ENCODE assay signal across 25 cellular contexts in genomic region chr15:25677719-25678497, GRCh38.
"Had no signal": no experiment of that assay in that cellular context is flagged by ENCODE, and none has a peak within 500 bp of the region (broad histone marks: within the 10 kb centered on the region; RNA-seq: fewer than 3 reads in every experiment).

No MANE protein-coding gene starts in this region.

- ATAC-seq: left lobe of liver, right lobe of liver had no signal

- H3K36me3 ChIP-seq: adrenal gland, breast epithelium, right lobe of liver had no signal

- H3K36me3 Mint-ChIP-seq: type B pancreatic cell had no signal

- H3K27ac ChIP-seq: adrenal gland, breast epithelium, epithelial cell of prostate, right lobe of liver, testis, vagina had no signal

- H3K4me3 ChIP-seq: adrenal gland, breast epithelium, lung, right lobe of liver, testis, vagina had no signal

- H3K4me1 ChIP-seq: breast epithelium, right lobe of liver had no signal

- H3K27me3 Mint-ChIP-seq: activated naive CD8-positive, alpha-beta T cell; activated T-cell treated with anti-CD3 and anti-CD28 coated beads, Interleukin-2, amount 50 U/mL, for 24 hours had no signal

- H3K4me3 Mint-ChIP-seq: activated naive CD8-positive, alpha-beta T cell; activated T-cell treated with anti-CD3 and anti-CD28 coated beads, Interleukin-2, amount 50 U/mL, for 24 hours; endodermal cell; nephron progenitor cell; type B pancreatic cell had no signal

- H3K27ac Mint-ChIP-seq: activated naive CD8-positive, alpha-beta T cell; activated T-helper 2 cell treated with anti-CD3 and anti-CD28 coated beads, Interferon-gamma antibody, Interleukin-2, Interleukin-4, amounts not matched to agents 10 μg/mL and 5 μg/mL and 100 μg/mL, durations not matched to agents 14 hours and 24 hours and 36 hours; endodermal cell; nephron progenitor cell; type B pancreatic cell had no signal

- H3K9me3 ChIP-seq: adrenal gland, breast epithelium, right lobe of liver, testis, vagina had no signal

- H3K9me3 Mint-ChIP-seq: activated T-cell treated with anti-CD3 and anti-CD28 coated beads, Interleukin-2, amount 50 U/mL, for 24 hours; activated T-helper 2 cell treated with anti-CD3 and anti-CD28 coated beads, Interferon-gamma antibody, Interleukin-2, Interleukin-4, amounts not matched to agents 10 μg/mL and 5 μg/mL and 100 μg/mL, durations not matched to agents 14 hours and 24 hours and 36 hours; nephron progenitor cell; type B pancreatic cell had no signal

- H3K27me3 ChIP-seq: adrenal gland, breast epithelium, right lobe of liver, testis, vagina had no signal

- DNase-seq: activated CD8-positive, alpha-beta memory T cell treated with anti-CD3 and anti-CD28 coated beads for 24 hours; activated CD8-positive, alpha-beta memory T cell treated with anti-CD3 and anti-CD28 coated beads, Interleukin-2, amount 50 U/mL, for 4 hours; activated naive CD4-positive, alpha-beta T cell; activated T-cell treated with anti-CD3 and anti-CD28 coated beads, Interleukin-2, amount 50 U/mL, for 24 hours; adrenal gland; cortex of kidney; endodermal cell; kidney; nephron progenitor cell; occipital lobe; posterior cingulate gyrus; right lobe of liver; stimulated activated CD4-positive, alpha-beta T cell treated with anti-CD3 and anti-CD28 coated beads, Interleukin-2, amount 100 ng/mL, for 48 hours; stimulated activated CD8-positive, alpha-beta memory T cell treated with anti-CD3 and anti-CD28 coated beads, Interleukin-4, amount 100 ng/mL, for 48 hours; stimulated activated naive CD4-positive, alpha-beta T cell; T-helper 1 cell; testis had no signal
